ENCODE assay signal across 1 cellular context in the genomic region with DNA sequence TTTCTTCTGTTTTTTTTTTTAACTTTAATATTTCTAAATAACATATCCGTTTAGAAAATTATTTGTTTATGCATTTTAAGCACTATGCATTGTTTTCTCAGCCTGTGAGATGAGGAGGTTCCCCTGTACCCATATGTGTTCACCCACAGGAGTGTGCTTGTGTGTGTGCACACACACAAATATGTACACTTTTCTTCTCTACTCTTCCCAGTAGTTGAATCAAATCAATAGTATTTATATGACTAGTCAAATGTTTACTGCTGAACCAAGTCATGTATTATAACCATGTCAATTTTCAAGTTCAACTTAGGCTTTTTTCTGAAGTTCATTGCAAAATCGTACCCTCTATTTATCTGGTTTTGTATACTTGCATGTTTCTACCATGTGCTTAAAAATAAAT.
TF ChIP-seq lines count a peak whose summit lies in the region.

No MANE protein-coding gene starts in this region.

TF ChIP-seq in GM12878, 131 proteins besides CTCF, POLR2A, EP300 and RAD21 (continued from another document):
- TF ChIP-seq, protein P1, sequence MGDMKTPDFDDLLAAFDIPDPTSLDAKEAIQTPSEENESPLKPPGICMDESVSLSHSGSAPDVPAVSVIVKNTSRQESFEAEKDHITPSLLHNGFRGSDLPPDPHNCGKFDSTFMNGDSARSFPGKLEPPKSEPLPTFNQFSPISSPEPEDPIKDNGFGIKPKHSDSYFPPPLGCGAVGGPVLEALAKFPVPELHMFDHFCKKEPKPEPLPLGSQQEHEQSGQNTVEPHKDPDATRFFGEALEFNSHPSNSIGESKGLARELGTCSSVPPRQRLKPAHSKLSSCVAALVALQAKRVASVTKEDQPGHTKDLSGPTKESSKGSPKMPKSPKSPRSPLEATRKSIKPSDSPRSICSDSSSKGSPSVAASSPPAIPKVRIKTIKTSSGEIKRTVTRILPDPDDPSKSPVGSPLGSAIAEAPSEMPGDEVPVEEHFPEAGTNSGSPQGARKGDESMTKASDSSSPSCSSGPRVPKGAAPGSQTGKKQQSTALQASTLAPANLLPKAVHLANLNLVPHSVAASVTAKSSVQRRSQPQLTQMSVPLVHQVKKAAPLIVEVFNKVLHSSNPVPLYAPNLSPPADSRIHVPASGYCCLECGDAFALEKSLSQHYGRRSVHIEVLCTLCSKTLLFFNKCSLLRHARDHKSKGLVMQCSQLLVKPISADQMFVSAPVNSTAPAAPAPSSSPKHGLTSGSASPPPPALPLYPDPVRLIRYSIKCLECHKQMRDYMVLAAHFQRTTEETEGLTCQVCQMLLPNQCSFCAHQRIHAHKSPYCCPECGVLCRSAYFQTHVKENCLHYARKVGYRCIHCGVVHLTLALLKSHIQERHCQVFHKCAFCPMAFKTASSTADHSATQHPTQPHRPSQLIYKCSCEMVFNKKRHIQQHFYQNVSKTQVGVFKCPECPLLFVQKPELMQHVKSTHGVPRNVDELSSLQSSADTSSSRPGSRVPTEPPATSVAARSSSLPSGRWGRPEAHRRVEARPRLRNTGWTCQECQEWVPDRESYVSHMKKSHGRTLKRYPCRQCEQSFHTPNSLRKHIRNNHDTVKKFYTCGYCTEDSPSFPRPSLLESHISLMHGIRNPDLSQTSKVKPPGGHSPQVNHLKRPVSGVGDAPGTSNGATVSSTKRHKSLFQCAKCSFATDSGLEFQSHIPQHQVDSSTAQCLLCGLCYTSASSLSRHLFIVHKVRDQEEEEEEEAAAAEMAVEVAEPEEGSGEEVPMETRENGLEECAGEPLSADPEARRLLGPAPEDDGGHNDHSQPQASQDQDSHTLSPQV (IDR thresholded peaks at IDR 0.05) = no peak
- no peak for TF ChIP-seq LARP7 (IDR thresholded peaks at IDR 0.05)
- no peak for TF ChIP-seq CBFB (IDR thresholded peaks at IDR 0.05; ENCODE audit: low read depth)
- TF ChIP-seq ASH2L (IDR thresholded peaks at IDR 0.05; ENCODE audit: borderline replicate concordance, low read depth) = no peak
- no peak for TF ChIP-seq RELA (IDR thresholded peaks at IDR 0.05; ENCODE audit: borderline replicate concordance, partially characterized antibody)
- TF ChIP-seq, protein P2, sequence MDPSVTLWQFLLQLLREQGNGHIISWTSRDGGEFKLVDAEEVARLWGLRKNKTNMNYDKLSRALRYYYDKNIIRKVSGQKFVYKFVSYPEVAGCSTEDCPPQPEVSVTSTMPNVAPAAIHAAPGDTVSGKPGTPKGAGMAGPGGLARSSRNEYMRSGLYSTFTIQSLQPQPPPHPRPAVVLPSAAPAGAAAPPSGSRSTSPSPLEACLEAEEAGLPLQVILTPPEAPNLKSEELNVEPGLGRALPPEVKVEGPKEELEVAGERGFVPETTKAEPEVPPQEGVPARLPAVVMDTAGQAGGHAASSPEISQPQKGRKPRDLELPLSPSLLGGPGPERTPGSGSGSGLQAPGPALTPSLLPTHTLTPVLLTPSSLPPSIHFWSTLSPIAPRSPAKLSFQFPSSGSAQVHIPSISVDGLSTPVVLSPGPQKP (IDR thresholded peaks at IDR 0.05; ENCODE audit: low read depth, low read length) = no peak
- no peak for TF ChIP-seq RAD51 (IDR thresholded peaks at IDR 0.05)
- no peak for TF ChIP-seq NFYA (IDR thresholded peaks at IDR 0.05; ENCODE audit: borderline replicate concordance, low read depth, low read length)
- TF ChIP-seq RUNX3 (IDR thresholded peaks at IDR 0.05; ENCODE audit: low read length) = no peak
